8 cellular contexts compared by ENCODE assay signal in genomic region chr11:3037041-3037944, GRCh38. TPM values are rescaled to one million over a fixed set of nuclear protein-coding genes. Genes with fewer than 3 reads are reported as not detected.
DNase-seq lines count a peak whose midpoint lies in the region; ATAC-seq, FAIRE-seq and TF ChIP-seq lines count a peak whose summit lies in the region.

No MANE protein-coding gene starts in this region.

- in situ Hi-C loops in HepG2 (cut with HindIII; ENCODE audit: extremely low pct_ligation_motif_present, low pct_unique_long_range_greater_than_20kb): loop anchor here (10.0 kb wide), 1 partner anchor 178 kb away; the partner anchor contains the start of gene MRGPRG

- no peak overlapping the region for H3K4me3 Mint-ChIP-seq in WTC11
- H3K4me3 Mint-ChIP-seq in stimulated activated effector memory CD8-positive, alpha-beta T cell treated with anti-CD3 and anti-CD28 coated beads, Interleukin-12 subunit alpha, Interleukin-12 subunit beta, amount 100 ng/mL, for 72 hours: no peak overlapping the region

- H3K27ac Mint-ChIP-seq in WTC11: peak overlapping the region; percentile 8; the same call in 1 of the 2 replicates
- peak overlapping the region; percentile 63 for H3K27ac Mint-ChIP-seq in stimulated activated effector memory CD8-positive, alpha-beta T cell treated with anti-CD3 and anti-CD28 coated beads, Interleukin-12 subunit alpha, Interleukin-12 subunit beta, amount 100 ng/mL, for 72 hours

- FAIRE-seq in HepG2 (lab: Jason Lieb, UNC): no peak

- no peaks in the 10 kb centered on the region for H3K27me3 ChIP-seq in HepG2 (ENCODE audit: control insufficient read depth in 1 of 2, insufficient read depth in 2 of 2, low read length in 2 of 2)

- H3K36me3 Mint-ChIP-seq in WTC11: peaks cover 65% of the 10 kb centered on the region
- peaks cover 100% of the 10 kb centered on the region for H3K36me3 Mint-ChIP-seq in stimulated activated effector memory CD8-positive, alpha-beta T cell treated with anti-CD3 and anti-CD28 coated beads, Interleukin-12 subunit alpha, Interleukin-12 subunit beta, amount 100 ng/mL, for 72 hours

- no peak for TF ChIP-seq POLR2A in HepG2 (IDR thresholded peaks at IDR 0.05; ENCODE audit: insufficient read depth in 1 of 2, low read depth in 2 of 2, low read length in 2 of 2)

- TF ChIP-seq EP300 in HepG2 (IDR thresholded peaks at IDR 0.05; ENCODE audit: low read depth in 2 of 2, low read length in 2 of 2) (no peak), HepG2 (CRISPR knock-in tag; IDR thresholded peaks at IDR 0.05; ENCODE audit: borderline replicate concordance) (no peak)

- TF ChIP-seq RAD21 in HepG2 (CRISPR knock-in tag; IDR thresholded peaks at IDR 0.05): peak; percentile 85

- POLR2A ChIA-PET in WTC11 (lab: Charles Lee) (interaction anchor here (1.2 to 1.7 kb wide), 2 partner anchors 10 to 53 kb away, joined by 3 read pairs; no protein-coding TSS in a partner anchor), HepG2 (lab: Yijun Ruan, JAX) (no interaction called here)

- 72% methylated on average over 23 of the region's 24 CpGs for WGBS in HepG2 (ENCODE audit: low lambda C conversion rate)

- no peak overlapping the region for H3K27ac ChIP-seq in HepG2 (ENCODE audit: extremely low read length, insufficient read depth, low read length)

- TF ChIP-seq CTCF in WTC11 (IDR thresholded peaks at IDR 0.05) (peak; percentile 68), HepG2 (CRISPR knock-in tag; IDR thresholded peaks at IDR 0.05) (peak; percentile 85)

- no peak overlapping the region for H3K9ac ChIP-seq in HepG2 (ENCODE audit: insufficient read depth, low read depth, low read length)

- H3K9me3 Mint-ChIP-seq in WTC11: no peaks in the 10 kb centered on the region
- H3K9me3 Mint-ChIP-seq in stimulated activated effector memory CD8-positive, alpha-beta T cell treated with anti-CD3 and anti-CD28 coated beads, Interleukin-12 subunit alpha, Interleukin-12 subunit beta, amount 100 ng/mL, for 72 hours: no peaks in the 10 kb centered on the region

- CTCF ChIA-PET in WTC11 (lab: Charles Lee): interaction anchor here (0.5 to 6.6 kb wide), 29 partner anchors 9 to 371 kb away, joined by 3 to 157 read pairs (median 4); partner anchors contain the start of gene CARS1
- CTCF ChIA-PET in HepG2 (lab: Yijun Ruan, JAX; ENCODE audit: low intra/inter-chr PET ratio, low total read pairs): interaction anchor here (1.4 to 4.7 kb wide), 3 partner anchors 53 to 180 kb away, joined by 3 to 53 read pairs (median 5); no protein-coding TSS in a partner anchor

- H3K36me3 ChIP-seq in HepG2 (replicated peaks in 1 of 2; ENCODE audit: control insufficient read depth in 1 of 2, insufficient read depth in 2 of 2, low read length in 2 of 2): peaks cover 28 to 80% of the 10 kb centered on the region in 2 experiments; a peak in 4 of 5 replicates

- ATAC-seq in WTC11 (peak; percentile 96), HepG2 (peak; percentile 96), HG03342 (IDR thresholded peaks at IDR 0.05; ENCODE audit: unreplicated experiment) (no peak)
- peak; percentile 97 for ATAC-seq in stimulated activated effector memory CD8-positive, alpha-beta T cell treated with anti-CD3 and anti-CD28 coated beads, Interleukin-12 subunit alpha, Interleukin-12 subunit beta, amount 100 ng/mL, for 72 hours

- no peaks in the 10 kb centered on the region for H3K4me1 ChIP-seq in HepG2 (ENCODE audit: insufficient read depth, low read length)

- no peaks in the 10 kb centered on the region for H3K79me2 ChIP-seq in HepG2 (ENCODE audit: insufficient read depth, low read length)

- H4K20me1 ChIP-seq in HepG2 (ENCODE audit: insufficient read depth, low read length): peaks cover 7% of the 10 kb centered on the region; the same call in 1 of the 2 replicates

- no TSS peak for BruUV-seq in HepG2 (replicated peaks; lab: Mats Ljungman, UMichigan)

- H3K9me3 ChIP-seq in HepG2 (ENCODE audit: low read length): no peaks in the 10 kb centered on the region

- intact Hi-C loops in HepG2 (cut with micrococcal nuclease; ENCODE audit: unreplicated experiment): loop anchor here (1.0 kb wide), 2 partner anchors 50 to 54 kb away; no protein-coding TSS in a partner anchor

- no peaks in the 10 kb centered on the region for H3K4me1 Mint-ChIP-seq in WTC11
- peaks cover 37% of the 10 kb centered on the region for H3K4me1 Mint-ChIP-seq in stimulated activated effector memory CD8-positive, alpha-beta T cell treated with anti-CD3 and anti-CD28 coated beads, Interleukin-12 subunit alpha, Interleukin-12 subunit beta, amount 100 ng/mL, for 72 hours

- H3K4me3 ChIP-seq in HepG2 (replicated peaks in 1 of 3; ENCODE audit: insufficient read depth in 1 of 3, low read depth in 2 of 3, low read length in 3 of 3): no peak overlapping the region

- H3K4me2 ChIP-seq in HepG2 (ENCODE audit: low read depth, low read length): no peak overlapping the region

- H2AFZ ChIP-seq in HepG2 (ENCODE audit: low read length): no peak overlapping the region

- peak; percentile 52 for DNase-seq in SIG-M5 treated with dmso at 0.1 percent for 504 hours (lab: John Stamatoyannopoulos, UW; ENCODE audit: unreplicated experiment)
- no peak for DNase-seq in SIG-M5 (lab: John Stamatoyannopoulos, UW)
- DNase-seq in NCI-H1694 treated with DMSO at 0.1 percent for 48 hours (lab: John Stamatoyannopoulos, UW): peak; percentile 31
- DNase-seq in WTC11 (ENCODE audit: low spot score): peak; percentile 89
- DNase-seq in dermis blood vessel endothelial cell: peak; percentile 85
- peak; percentile 66 for DNase-seq in HepG2 (ENCODE audit: low spot score)
- DNase-seq in stimulated activated effector memory CD8-positive, alpha-beta T cell treated with anti-CD3 and anti-CD28 coated beads, Interleukin-12 subunit alpha, Interleukin-12 subunit beta, amount 100 ng/mL, for 72 hours (ENCODE audit: low spot score in 2 of 2): peak in 1 of 2 donors; percentile 45

- no peaks in the 10 kb centered on the region for H3K27me3 Mint-ChIP-seq in WTC11 (ENCODE audit: low read depth)

RNA-seq across cellular contexts. Expression of gene CARS1, which starts 19.9 kb away (rescaled TPM):
- total RNA-seq in WTC11 (2021) (57.9 to 92.0 TPM (median 62.0 TPM) in 3 replicates), dermis blood vessel endothelial cell (40.7 and 46.0 TPM in 2 replicates), HepG2 (2016; rRNA removed; fragmentation: Illumina TruSeq; extraction: Trizol) (32.1 and 33.8 TPM in 2 replicates)
- 6.6 and 6.8 TPM in 2 replicates for total RNA-seq in HepG2 (2016; cell fraction: cytosol; rRNA removed; fragmentation: Illumina TruSeq; extraction: Trizol; ENCODE audit: low read depth)
- total RNA-seq in HepG2 (2016; cell fraction: insoluble cytoplasmic fraction; rRNA removed; fragmentation: Illumina TruSeq; extraction: Trizol): 31.0 and 33.3 TPM in 2 replicates
- total RNA-seq in HepG2 (2016; cell fraction: membrane; rRNA removed; fragmentation: Illumina TruSeq; extraction: Trizol): 11.2 and 30.8 TPM in 2 replicates
- total RNA-seq in HepG2 (2016; cell fraction: nucleus; rRNA removed; fragmentation: Illumina TruSeq; extraction: Trizol): 32.2 and 55.6 TPM in 2 replicates
- 47.0 and 51.1 TPM in 2 replicates for polyA plus RNA-seq in HepG2 (2011; rRNA removed)
- polyA plus RNA-seq in HepG2 (2011; cell fraction: cytosol; rRNA removed): 24.8 and 30.7 TPM in 2 replicates
- polyA plus RNA-seq in HepG2 (2011; cell fraction: nucleus; rRNA removed): 122 and 123 TPM in 2 replicates
- polyA plus RNA-seq in HepG2 (2012): 27.1 and 55.0 TPM in 2 replicates
- polyA plus RNA-seq in HepG2 (2016; cell fraction: cytosol; fragmentation: Illumina TruSeq; extraction: Trizol; ENCODE audit: low read depth): 5.3 and 6.3 TPM in 2 replicates
- 28.8 and 29.1 TPM in 2 replicates for polyA plus RNA-seq in HepG2 (2016; cell fraction: insoluble cytoplasmic fraction; fragmentation: Illumina TruSeq; extraction: Trizol; ENCODE audit: low read depth)
- 8.7 and 27.3 TPM in 2 replicates for polyA plus RNA-seq in HepG2 (2016; cell fraction: membrane; fragmentation: Illumina TruSeq; extraction: Trizol; ENCODE audit: low read depth)
- polyA plus RNA-seq in HepG2 (2016; cell fraction: nucleus; fragmentation: Illumina TruSeq; extraction: Trizol; ENCODE audit: insufficient read depth, low read depth): 59.1 and 103 TPM in 2 replicates
- polyA minus RNA-seq in HepG2 (2011; rRNA and poly(A)+ RNA removed; ENCODE audit: low replicate concordance): 27.7 and 54.6 TPM in 2 replicates
- polyA minus RNA-seq in HepG2 (2011; cell fraction: cytosol; rRNA and poly(A)+ RNA removed): 18.4 and 22.4 TPM in 2 replicates
- 55.0 and 56.3 TPM in 2 replicates for polyA minus RNA-seq in HepG2 (2011; cell fraction: nucleus; rRNA and poly(A)+ RNA removed)

RNA-seq across cellular contexts. Expression of gene NAP1L4, which starts 45.2 kb away (rescaled TPM):
- total RNA-seq in WTC11 (2021) (160 to 189 TPM (median 181 TPM) in 3 replicates), dermis blood vessel endothelial cell (132 and 165 TPM in 2 replicates), HepG2 (2016; rRNA removed; fragmentation: Illumina TruSeq; extraction: Trizol) (186 and 213 TPM in 2 replicates)
- total RNA-seq in HepG2 (2016; cell fraction: cytosol; rRNA removed; fragmentation: Illumina TruSeq; extraction: Trizol; ENCODE audit: low read depth): 229 and 281 TPM in 2 replicates
- 181 and 200 TPM in 2 replicates for total RNA-seq in HepG2 (2016; cell fraction: insoluble cytoplasmic fraction; rRNA removed; fragmentation: Illumina TruSeq; extraction: Trizol)
- 147 and 170 TPM in 2 replicates for total RNA-seq in HepG2 (2016; cell fraction: membrane; rRNA removed; fragmentation: Illumina TruSeq; extraction: Trizol)
- 186 and 203 TPM in 2 replicates for total RNA-seq in HepG2 (2016; cell fraction: nucleus; rRNA removed; fragmentation: Illumina TruSeq; extraction: Trizol)
- 64.0 and 71.5 TPM in 2 replicates for polyA plus RNA-seq in HepG2 (2011; rRNA removed)
- polyA plus RNA-seq in HepG2 (2011; cell fraction: cytosol; rRNA removed): 60.2 and 65.1 TPM in 2 replicates
- 112 TPM in 2 replicates for polyA plus RNA-seq in HepG2 (2011; cell fraction: nucleus; rRNA removed)
- polyA plus RNA-seq in HepG2 (2012): 74.7 and 106 TPM in 2 replicates
- 32.0 and 34.1 TPM in 2 replicates for polyA plus RNA-seq in HepG2 (2016; cell fraction: cytosol; fragmentation: Illumina TruSeq; extraction: Trizol; ENCODE audit: low read depth)
- polyA plus RNA-seq in HepG2 (2016; cell fraction: insoluble cytoplasmic fraction; fragmentation: Illumina TruSeq; extraction: Trizol; ENCODE audit: low read depth): 187 and 197 TPM in 2 replicates
- 60.2 and 61.8 TPM in 2 replicates for polyA plus RNA-seq in HepG2 (2016; cell fraction: membrane; fragmentation: Illumina TruSeq; extraction: Trizol; ENCODE audit: low read depth)
- 171 and 202 TPM in 2 replicates for polyA plus RNA-seq in HepG2 (2016; cell fraction: nucleus; fragmentation: Illumina TruSeq; extraction: Trizol; ENCODE audit: insufficient read depth, low read depth)
- polyA minus RNA-seq in HepG2 (2011; rRNA and poly(A)+ RNA removed; ENCODE audit: low replicate concordance): 61.7 and 117 TPM in 2 replicates
- polyA minus RNA-seq in HepG2 (2011; cell fraction: cytosol; rRNA and poly(A)+ RNA removed): 46.9 and 61.0 TPM in 2 replicates
- 150 and 156 TPM in 2 replicates for polyA minus RNA-seq in HepG2 (2011; cell fraction: nucleus; rRNA and poly(A)+ RNA removed)
